11 cellular contexts compared by ENCODE assay signal in genomic region chr11:129785383-129786111, GRCh38. TPM values are rescaled to one million over a fixed set of nuclear protein-coding genes. Genes with fewer than 3 reads are reported as not detected.
DNase-seq lines count a peak whose midpoint lies in the region; ATAC-seq and TF ChIP-seq lines count a peak whose summit lies in the region.
"Had no signal": no experiment of that assay in that cellular context is flagged by ENCODE, and none has a peak within 500 bp of the region (broad histone marks: within the 10 kb centered on the region; RNA-seq: fewer than 3 reads in every experiment).

No MANE protein-coding gene starts in this region.

- no peaks in the 10 kb centered on the region for H3K36me3 ChIP-seq in mammary epithelial cell (ENCODE audit: insufficient read depth, low read length)
- H3K36me3 ChIP-seq: BLaER1 treated with 17β-estradiol and CSF1 and Interleukin-3, amounts not matched to agents 10 nM and 100 nM had no signal

- H3K9ac ChIP-seq in mammary epithelial cell (ENCODE audit: insufficient read depth, low read length), result no peak overlapping the region
- H3K9ac ChIP-seq: BLaER1 treated with 17β-estradiol and CSF1 and Interleukin-3, amounts not matched to agents 10 nM and 100 nM had no signal

- H3K4me2 ChIP-seq in mammary epithelial cell (ENCODE audit: insufficient read depth, low read depth, low read length), result no peak overlapping the region
- H3K4me2 ChIP-seq: BLaER1 treated with 17β-estradiol and CSF1 and Interleukin-3, amounts not matched to agents 10 nM and 100 nM had no signal

- in situ Hi-C loops in mammary epithelial cell (cut with MboI; ENCODE audit: low sequenced_read_pairs in 2 of 2), result loop anchor here (10.0 to 25.0 kb wide), 4 partner anchors 102 to 627 kb away; partner anchors contain the start of gene NFRKB (in 1 of the 2)

- no peaks in the 10 kb centered on the region for H3K79me2 ChIP-seq in mammary epithelial cell (ENCODE audit: insufficient read depth, low read length)

- peak; percentile 32 to 62 for TF ChIP-seq CTCF in mammary epithelial cell (conservative IDR thresholded peaks at IDR 0.05 in 1 of 2, IDR thresholded peaks at IDR 0.05 in 1 of 2; ENCODE audit: extremely low read depth in 1 of 2, insufficient read depth in 1 of 2, low read depth in 1 of 2, low read length in 2 of 2)

- BruUV-seq in mammary epithelial cell (replicated peaks; lab: Mats Ljungman, UMichigan), result no TSS peak

- 30% methylated on average over 3 of the region's 3 CpGs for WGBS in mammary epithelial cell (ENCODE audit: low coverage, missing lambda C conversion rate)

- no peak overlapping the region for H2AFZ ChIP-seq in mammary epithelial cell (ENCODE audit: low read depth, low read length)

- intact Hi-C loops in mammary epithelial cell (cut with micrococcal nuclease), result loop anchor here (1.0 to 10.0 kb wide), 7 partner anchors 43 to 629 kb away; partner anchors contain the start of gene PRDM10

- dilution Hi-C loops in mammary epithelial cell (cut with HindIII; ENCODE audit: low sequenced_read_pairs), result loop anchor here (5.0 kb wide), 2 partner anchors 42 to 72 kb away; no protein-coding TSS in a partner anchor

- ATAC-seq in HG02588 (IDR thresholded peaks at IDR 0.05; ENCODE audit: unreplicated experiment), result no peak

- CTCF ChIA-PET in mammary epithelial cell (lab: Charles Lee; ENCODE audit: low non-redundant PET), result no interaction called here

- DNase-seq in NCI-H82 (lab: John Stamatoyannopoulos, UW) (peak; percentile 0), NCI-H82 treated with DMSO at 0.1 percent for 48 hours (lab: John Stamatoyannopoulos, UW; ENCODE audit: unreplicated experiment) (no peak), NCI-H1092 treated with DMSO at 0.1 percent for 48 hours (lab: John Stamatoyannopoulos, UW) (peak; percentile 10), mammary epithelial cell (peak; percentile 31), pons (ENCODE audit: low spot score) (peak; percentile 1), HK-2 (ENCODE audit: unreplicated experiment) (no peak), SW 1271 (lab: John Stamatoyannopoulos, UW) (no peak)
- DNase-seq: activated naive CD8-positive, alpha-beta T cell treated with anti-CD3 and anti-CD28 coated beads, Interleukin-2, amount 10 ng/mL, durations not matched to agents 7 days and 5 days had no signal

- H4K20me1 ChIP-seq in mammary epithelial cell (ENCODE audit: insufficient read depth, low read length), result no peaks in the 10 kb centered on the region
- H4K20me1 ChIP-seq: BLaER1 treated with 17β-estradiol and CSF1 and Interleukin-3, amounts not matched to agents 10 nM and 100 nM had no signal

- H3K9me3 ChIP-seq in mammary epithelial cell (replicated peaks; ENCODE audit: insufficient read depth, low read length), result no peaks in the 10 kb centered on the region
- H3K9me3 ChIP-seq: BLaER1 treated with 17β-estradiol and CSF1 and Interleukin-3, amounts not matched to agents 10 nM and 100 nM had no signal

- no peaks in the 10 kb centered on the region for H3K27me3 ChIP-seq in mammary epithelial cell (ENCODE audit: insufficient read depth, low read length)
- H3K27me3 ChIP-seq: BLaER1 treated with 17β-estradiol and CSF1 and Interleukin-3, amounts not matched to agents 10 nM and 100 nM had no signal

- no peak overlapping the region for H3K27ac ChIP-seq in mammary epithelial cell (ENCODE audit: insufficient read depth, low read depth, low read length)
- H3K27ac ChIP-seq: BLaER1 treated with 17β-estradiol and CSF1 and Interleukin-3, amounts not matched to agents 10 nM and 100 nM had no signal

- H3K4me3 ChIP-seq in mammary epithelial cell (replicated peaks in 1 of 3; ENCODE audit: insufficient read depth in 1 of 3, low read depth in 2 of 3, low read length in 3 of 3), result no peak overlapping the region
- H3K4me3 ChIP-seq: BLaER1 treated with 17β-estradiol and CSF1 and Interleukin-3, amounts not matched to agents 10 nM and 100 nM; lung had no signal

- H3K4me1 ChIP-seq in mammary epithelial cell (ENCODE audit: insufficient read depth, low read length), result peaks cover 18% of the 10 kb centered on the region

RNA-seq across cellular contexts. Expression of gene TMEM45B, which starts 30.1 kb away (rescaled TPM):
- under 1 TPM; 0.17 to 0.47 TPM for total RNA-seq in mammary epithelial cell
- polyA plus RNA-seq in mammary epithelial cell, result 0.80 TPM
- not detected for polyA minus RNA-seq in mammary epithelial cell

Comparison
In these comparisons a context has a peak if more than half of its experiments do, and no peak if none do; other contexts are left out.
1. DNase-seq: peak in NCI-H82 (single experiment), NCI-H1092 treated with DMSO at 0.1 percent for 48 hours (single experiment), mammary epithelial cell (single experiment) and pons (single experiment); none in NCI-H82 treated with DMSO at 0.1 percent for 48 hours (single experiment), HK-2 (single experiment) and SW 1271 (0 of 2).